In the genomic region with DNA sequence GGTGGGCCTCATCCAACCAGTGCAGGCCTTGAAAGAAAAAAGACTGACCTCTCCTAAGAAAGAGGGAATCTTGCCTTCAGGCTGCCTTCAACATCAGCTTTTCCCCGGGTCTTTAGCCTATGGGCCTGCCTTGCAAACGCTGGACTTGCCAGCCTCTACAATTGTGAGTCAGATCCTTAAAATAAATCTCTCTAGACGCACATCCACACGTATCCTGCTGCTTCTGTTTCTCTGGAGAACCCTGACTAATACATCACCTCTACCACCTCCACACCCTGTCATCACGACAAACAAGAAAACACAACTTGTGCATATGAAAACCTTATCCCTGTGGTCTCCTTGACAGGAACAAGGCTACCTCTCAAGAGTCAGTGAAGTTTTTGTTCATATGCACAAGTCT, we compare ENCODE assay signal across 13 cellular contexts. TPM values are rescaled to one million over a fixed set of nuclear protein-coding genes. Genes with fewer than 3 reads are reported as not detected.
DNase-seq lines count a peak whose midpoint lies in the region; ATAC-seq, FAIRE-seq and TF ChIP-seq lines count a peak whose summit lies in the region.
"Had no signal": no experiment of that assay in that cellular context is flagged by ENCODE, and none has a peak within 500 bp of the region (broad histone marks: within the 10 kb centered on the region; RNA-seq: fewer than 3 reads in every experiment).

No MANE protein-coding gene starts in this region.

- no peak for FAIRE-seq in bronchial epithelial cell (lab: Jason Lieb, UNC)
- FAIRE-seq in keratinocyte (lab: Jason Lieb, UNC), result no peak
- FAIRE-seq: A204.1, GM12878 had no signal

- H3K36me3 ChIP-seq in bronchial epithelial cell (ENCODE audit: control insufficient read depth, insufficient read depth, low read length) (peaks cover 3% of the 10 kb centered on the region), keratinocyte (ENCODE audit: control insufficient read depth in 2 of 2, extremely low read depth in 1 of 2, insufficient read depth in 2 of 2, low read length in 2 of 2) (peaks cover 0 to 1% of the 10 kb centered on the region in 2 experiments)

- no peaks in the 10 kb centered on the region for H3K9me3 ChIP-seq in keratinocyte (ENCODE audit: control insufficient read depth, low read depth, low read length)

- H3K9ac ChIP-seq in keratinocyte (ENCODE audit: control insufficient read depth, extremely low read depth, insufficient read depth, low read length), result no peak overlapping the region

- ATAC-seq in Right ventricle myocardium superior (ENCODE audit: poor library complexity), result peak; percentile 34
- no peak for ATAC-seq in Right ventricle myocardium inferior
- ATAC-seq in HG03469 (IDR thresholded peaks at IDR 0.05; ENCODE audit: unreplicated experiment), result no peak
- ATAC-seq: GM12878 had no signal

- peaks cover 93% of the 10 kb centered on the region for H3K79me2 ChIP-seq in keratinocyte (ENCODE audit: control insufficient read depth, insufficient read depth, low read length)

- dilution Hi-C loops in keratinocyte (cut with MboI; ENCODE audit: extremely low pct_ligation_motif_present, low sequenced_read_pairs), result no loop called here

- peak overlapping the region; percentile 25 for H3K4me2 ChIP-seq in keratinocyte (ENCODE audit: control insufficient read depth, extremely low read depth, insufficient read depth, low read depth, low read length)

- H2AFZ ChIP-seq in keratinocyte (ENCODE audit: control insufficient read depth, low read length), result no peak overlapping the region

- intact Hi-C loops in Right ventricle myocardium superior (cut with DNase I) (no loop called here), Right ventricle myocardium inferior (cut with DNase I) (no loop called here), posterior vena cava (cut with DNase I) (no loop called here)

- peak overlapping the region; percentile 65 for H3K27ac ChIP-seq in keratinocyte (ENCODE audit: control insufficient read depth, insufficient read depth, low read length)

- H3K4me3 ChIP-seq in bronchial epithelial cell (ENCODE audit: low read depth, low read length) (no peak overlapping the region), keratinocyte (ENCODE audit: control insufficient read depth in 2 of 3, extremely low read depth in 1 of 3, insufficient read depth in 2 of 3, low read depth in 1 of 3, low read length in 3 of 3) (no peak overlapping the region)
- H3K4me3 ChIP-seq: GM12878 had no signal

- H3K27me3 ChIP-seq in bronchial epithelial cell (ENCODE audit: control insufficient read depth, insufficient read depth, low read length) (no peaks in the 10 kb centered on the region), keratinocyte (ENCODE audit: control insufficient read depth, extremely low read depth, insufficient read depth, low read length) (no peaks in the 10 kb centered on the region)

- TF ChIP-seq CTCF in bronchial epithelial cell (IDR thresholded peaks at IDR 0.05; ENCODE audit: insufficient read depth, low read length, severe bottlenecking) (no peak), keratinocyte (optimal IDR thresholded peaks at IDR 0.05 in 1 of 3, IDR thresholded peaks at IDR 0.05 in 1 of 3, conservative IDR thresholded peaks at IDR 0.05 in 1 of 3; ENCODE audit: extremely low read depth in 1 of 3, insufficient read depth in 2 of 3, low read length in 3 of 3) (no peak)

- H4K20me1 ChIP-seq in keratinocyte (ENCODE audit: control insufficient read depth, extremely low read depth, insufficient read depth, low read length), result peaks cover 26% of the 10 kb centered on the region

- peaks cover 4% of the 10 kb centered on the region for H3K9me1 ChIP-seq in keratinocyte (ENCODE audit: control insufficient read depth, extremely low read depth, insufficient read depth, low read length)

- peaks cover 24% of the 10 kb centered on the region for H3K4me1 ChIP-seq in keratinocyte (ENCODE audit: control insufficient read depth, extremely low read depth, insufficient read depth, low read length)

- DNase-seq in Right ventricle myocardium superior (no peak), Right ventricle myocardium inferior (ENCODE audit: missing footprints) (no peak), bronchial epithelial cell (ENCODE audit: low read depth) (peak; percentile 93), keratinocyte (ENCODE audit: low read depth, low spot score) (no peak), OCI-M2 (lab: John Stamatoyannopoulos, UW; ENCODE audit: unreplicated experiment) (no peak), NCI-H774 (lab: John Stamatoyannopoulos, UW) (no peak), posterior vena cava (ENCODE audit: low spot score) (no peak)
- DNase-seq: erythroblast; MM.1S; stimulated activated CD4-positive, alpha-beta T cell treated with anti-CD3 and anti-CD28 coated beads, Interleukin-4, amount 100 ng/mL, for 1 hour had no signal

RNA-seq across cellular contexts. Expression of gene CYFIP1, which starts 11.8 kb away (rescaled TPM):
- total RNA-seq in Right ventricle myocardium superior (28.8 TPM), Right ventricle myocardium inferior (32.1 TPM), bronchial epithelial cell (59.5 and 61.4 TPM in 2 replicates), posterior vena cava (100 to 1,000 TPM; 116 to 119 TPM)
- 72.3 to 73.0 TPM (median 72.9 TPM) in 3 replicates for polyA plus RNA-seq in keratinocyte
- 45.6 TPM for polyA plus RNA-seq in keratinocyte (2011; ENCODE audit: low read depth)
- 47.6 and 53.8 TPM in 2 replicates for polyA plus RNA-seq in keratinocyte (2011; cell fraction: cytosol; rRNA removed)
- polyA plus RNA-seq in keratinocyte (2011; cell fraction: nucleus; rRNA removed), result 98.2 and 102 TPM in 2 replicates
- polyA plus RNA-seq in keratinocyte (2012; ENCODE audit: low replicate concordance), result 62.1 and 97.5 TPM in 2 replicates
- polyA minus RNA-seq in keratinocyte, result 173 to 219 TPM (median 175 TPM) in 3 replicates
- polyA minus RNA-seq in keratinocyte (2011; cell fraction: cytosol; rRNA and poly(A)+ RNA removed), result 61.8 TPM
- polyA minus RNA-seq in keratinocyte (2011; cell fraction: nucleus; rRNA and poly(A)+ RNA removed), result 76.1 and 111 TPM in 2 replicates
